In the genomic region with DNA sequence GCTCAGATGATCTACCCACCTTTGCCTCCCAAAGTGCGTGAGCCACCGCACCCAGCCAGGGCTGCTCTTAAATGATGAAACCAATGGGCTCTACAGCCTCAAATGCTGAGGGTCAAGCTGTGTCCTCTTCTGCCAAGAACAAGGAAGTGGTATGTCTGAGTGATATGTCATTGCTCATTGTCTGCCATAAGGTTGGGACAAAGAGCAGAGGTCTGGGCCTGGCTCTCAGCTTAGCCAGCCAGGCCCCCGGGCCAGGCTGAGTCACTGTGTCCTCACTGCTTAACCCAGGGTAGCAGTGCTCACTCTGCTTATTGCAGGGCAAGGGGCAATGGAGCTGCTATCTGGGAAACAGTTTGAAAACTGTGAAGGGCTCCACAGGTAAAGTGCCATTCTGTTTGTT, we compare ENCODE assay signal across 13 cellular contexts. TPM values are rescaled to one million over a fixed set of nuclear protein-coding genes. Genes with fewer than 3 reads are reported as not detected.
DNase-seq lines count a peak whose midpoint lies in the region; TF ChIP-seq lines count a peak whose summit lies in the region.
"Had no signal": no experiment of that assay in that cellular context is flagged by ENCODE, and none has a peak within 500 bp of the region (broad histone marks: within the 10 kb centered on the region; RNA-seq: fewer than 3 reads in every experiment).

No MANE protein-coding gene starts in this region.

- H3K9me2 ChIP-seq in hepatocyte (replicated peaks; ENCODE audit: insufficient read depth): no peaks in the 10 kb centered on the region

- H3K27me3 ChIP-seq in breast epithelium: no peaks in the 10 kb centered on the region
- no peaks in the 10 kb centered on the region for H3K27me3 ChIP-seq in Peyer's patch
- no peaks in the 10 kb centered on the region for H3K27me3 ChIP-seq in hepatocyte
- no peaks in the 10 kb centered on the region for H3K27me3 ChIP-seq in esophagus squamous epithelium
- H3K27me3 ChIP-seq: adrenal gland had no signal

- H3K27me3 Mint-ChIP-seq in MCF 10A (ENCODE audit: insufficient read depth, unreplicated experiment) (no peaks in the 10 kb centered on the region), type B pancreatic cell (peaks cover 4% of the 10 kb centered on the region)

- BruUV-seq in MCF 10A (replicated peaks; lab: Mats Ljungman, UMichigan): no TSS peak

- H3K27ac ChIP-seq in breast epithelium (no peak overlapping the region), Peyer's patch (peak overlapping the region in 3 of 4 donors; percentile 58 to 91 (median 87)), hepatocyte (peak overlapping the region; percentile 94), esophagus squamous epithelium (peak overlapping the region in 1 of 4 donors; percentile 37)
- H3K27ac ChIP-seq: adrenal gland had no signal

- peak overlapping the region; percentile 85 for H3K27ac Mint-ChIP-seq in MCF 10A (ENCODE audit: low read depth, unreplicated experiment)
- H3K27ac Mint-ChIP-seq in type B pancreatic cell: peak overlapping the region; percentile 89

- TF ChIP-seq CTCF in MCF 10A (IDR thresholded peaks at IDR 0.05; ENCODE audit: unreplicated experiment): no peak
- TF ChIP-seq CTCF in breast epithelium (IDR thresholded peaks at IDR 0.05): no peak
- no peak for TF ChIP-seq CTCF in Peyer's patch (IDR thresholded peaks at IDR 0.05)
- no peak for TF ChIP-seq CTCF in hepatocyte (IDR thresholded peaks at IDR 0.05; ENCODE audit: poor library complexity)
- no peak for TF ChIP-seq CTCF in type B pancreatic cell (conservative IDR thresholded peaks at IDR 0.05)
- TF ChIP-seq CTCF in esophagus squamous epithelium (IDR thresholded peaks at IDR 0.05): no peak

- intact Hi-C loops in MCF 10A (cut with micrococcal nuclease) (loop anchor here (2.0 kb wide), 1 partner anchor 63 kb away; no protein-coding TSS in a partner anchor), breast epithelium (cut with DNase I; ENCODE audit: low total_unique reads) (no loop called here), esophagus squamous epithelium (cut with DNase I) (no loop called here)

- H3K4me1 ChIP-seq in breast epithelium (no peaks in the 10 kb centered on the region), Peyer's patch (peaks cover 0 to 45% (median 0%) of the 10 kb centered on the region in 4 donors), hepatocyte (ENCODE audit: insufficient read depth) (peaks cover 33% of the 10 kb centered on the region), esophagus squamous epithelium (peaks cover 4 to 79% (median 23%) of the 10 kb centered on the region in 3 donors)
- H3K4me1 ChIP-seq: adrenal gland had no signal

- H3K36me3 ChIP-seq in breast epithelium (no peaks in the 10 kb centered on the region), Peyer's patch (no peaks in the 10 kb centered on the region), hepatocyte (replicated peaks; ENCODE audit: insufficient read depth, low read depth) (no peaks in the 10 kb centered on the region), esophagus squamous epithelium (no peaks in the 10 kb centered on the region)
- H3K36me3 ChIP-seq: adrenal gland had no signal

- H3K9me3 ChIP-seq in breast epithelium (no peaks in the 10 kb centered on the region), Peyer's patch (no peaks in the 10 kb centered on the region), hepatocyte (ENCODE audit: low read depth) (no peaks in the 10 kb centered on the region), esophagus squamous epithelium (no peaks in the 10 kb centered on the region)
- H3K9me3 ChIP-seq: adrenal gland had no signal

- no peak overlapping the region for H3K4me3 Mint-ChIP-seq in MCF 10A (ENCODE audit: unreplicated experiment)
- H3K4me3 Mint-ChIP-seq in type B pancreatic cell: no peak overlapping the region

- no peak overlapping the region for H3K4me3 ChIP-seq in breast epithelium
- no peak overlapping the region for H3K4me3 ChIP-seq in Peyer's patch
- no peak overlapping the region for H3K4me3 ChIP-seq in hepatocyte
- no peak overlapping the region for H3K4me3 ChIP-seq in esophagus squamous epithelium
- H3K4me3 ChIP-seq: adrenal gland had no signal

- H2AFZ ChIP-seq in hepatocyte: no peak overlapping the region

- H3K79me2 ChIP-seq in hepatocyte: no peaks in the 10 kb centered on the region

- TF ChIP-seq POLR2A in breast epithelium (IDR thresholded peaks at IDR 0.05) (no peak), Peyer's patch (IDR thresholded peaks at IDR 0.05) (peak; percentile 38 to 80), esophagus squamous epithelium (IDR thresholded peaks at IDR 0.05) (no peak)

- H3K36me3 Mint-ChIP-seq in MCF 10A (ENCODE audit: insufficient read depth, unreplicated experiment): no peaks in the 10 kb centered on the region
- H3K36me3 Mint-ChIP-seq in type B pancreatic cell: no peaks in the 10 kb centered on the region

- H3K4me2 ChIP-seq in hepatocyte: no peak overlapping the region

- POLR2A ChIA-PET in MCF 10A (lab: Yijun Ruan, JAX): interaction anchor here (0.6 to 2.6 kb wide), 9 partner anchors 8 to 160 kb away, joined by 3 to 32 read pairs (median 5); a partner anchor contains a TSS

- H3K4me1 Mint-ChIP-seq in MCF 10A (ENCODE audit: insufficient read depth, unreplicated experiment): peaks cover 36% of the 10 kb centered on the region
- peaks cover 22% of the 10 kb centered on the region for H3K4me1 Mint-ChIP-seq in type B pancreatic cell (ENCODE audit: unreplicated experiment)

- H3K9me3 Mint-ChIP-seq in MCF 10A (ENCODE audit: unreplicated experiment) (no peaks in the 10 kb centered on the region), type B pancreatic cell (peaks cover 3% of the 10 kb centered on the region)

- no peaks in the 10 kb centered on the region for H4K20me1 ChIP-seq in hepatocyte (ENCODE audit: insufficient read depth, poor library complexity, severe bottlenecking)

- DNase-seq in MCF 10A (ENCODE audit: unreplicated experiment) (peak; percentile 77), breast epithelium (ENCODE audit: low spot score in 2 of 2) (no peak), Peyer's patch (peak in 2 of 3 donors; percentile 85 to 87), hepatocyte (ENCODE audit: low spot score) (peak; percentile 87), type B pancreatic cell (ENCODE audit: extremely low spot score, unreplicated experiment) (no peak), NCI-H510A (lab: John Stamatoyannopoulos, UW) (no peak), esophagus squamous epithelium (lab: John Stamatoyannopoulos, UW) (no peak), NCI-H774 (lab: John Stamatoyannopoulos, UW) (no peak)
- DNase-seq: activated CD8-positive, alpha-beta memory T cell treated with anti-CD3 and anti-CD28 coated beads for 24 hours; adrenal gland; DMS79 treated with DMSO at 0.1 percent for 48 hours; hippocampal formation; NCI-H2171 treated with DMSO at 0.1 percent for 48 hours had no signal

- CTCF ChIA-PET in MCF 10A (lab: Yijun Ruan, JAX): interaction anchor here (0.6 kb wide), 2 partner anchors 30 to 344 kb away, joined by 3 to 4 read pairs; no protein-coding TSS in a partner anchor

- WGBS in hepatocyte (ENCODE audit: low lambda C conversion rate, missing lambda C conversion rate): 75% methylated on average over 3 of the region's 3 CpGs
- WGBS in esophagus squamous epithelium, 2 donors: 14 to 67% methylated on average over 1 to 3 of the region's 3 CpGs

RNA-seq across cellular contexts. Expression of a gene that starts 8.3 kb away (rescaled TPM):
- total RNA-seq in MCF 10A (2022) (109 and 126 TPM in 2 replicates), breast epithelium (10 to 100 TPM; 48.0 to 60.0 (median 57.5) TPM), Peyer's patch (100 to 1,000 TPM; 127 to 186 (median 147) TPM), hepatocyte (91.9 and 95.1 TPM in 2 replicates), type B pancreatic cell (ENCODE audit: low replicate concordance) (42.2 and 46.8 TPM in 2 replicates), esophagus squamous epithelium (100 to 1,000 TPM in 1 of 4 donors, 10 to 100 TPM in 3; 67.5 to 118 (median 78.8) TPM)
- polyA plus RNA-seq in hepatocyte: 104 and 106 TPM in 2 replicates

Comparison
In these comparisons a context has a peak if more than half of its experiments do, and no peak if none do; other contexts are left out.
1. DNase-seq: peak in MCF 10A (single experiment), Peyer's patch (2 of 3) and hepatocyte (single experiment); none in breast epithelium (0 of 2), type B pancreatic cell (single experiment), NCI-H510A (single experiment), esophagus squamous epithelium (single experiment) and NCI-H774 (single experiment).
2. H3K27ac ChIP-seq: peak in Peyer's patch (3 of 4) and hepatocyte (single experiment); none in breast epithelium (0 of 2).
3. POLR2A ChIP-seq: peak in Peyer's patch (2 of 2); none in breast epithelium (single experiment) and esophagus squamous epithelium (0 of 4).